20 cellular contexts compared by ENCODE assay signal in the genomic region with DNA sequence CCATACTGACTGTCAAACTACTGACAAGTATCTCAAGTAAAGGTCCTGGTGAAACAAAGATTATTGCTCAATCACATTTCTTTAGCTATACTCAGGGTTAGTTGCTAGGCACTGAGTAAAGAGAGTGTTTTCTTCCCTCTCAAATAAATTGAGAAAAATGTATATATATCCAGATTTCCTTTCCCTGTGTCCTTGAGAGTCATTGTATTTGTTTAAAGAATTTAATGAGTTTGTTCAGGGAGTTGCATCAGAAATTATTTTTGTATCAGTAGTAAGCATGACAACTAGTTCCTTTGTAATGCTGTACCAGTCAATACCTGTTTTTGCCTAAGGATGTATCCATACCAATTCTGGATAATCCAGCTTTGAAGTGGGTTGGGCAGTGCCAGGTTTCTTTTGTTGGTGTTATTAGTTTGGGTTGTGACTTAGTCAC. TPM values are rescaled to one million over a fixed set of nuclear protein-coding genes. Genes with fewer than 3 reads are reported as not detected.
DNase-seq lines count a peak whose midpoint lies in the region; ATAC-seq, FAIRE-seq and TF ChIP-seq lines count a peak whose summit lies in the region.
"Had no signal": no experiment of that assay in that cellular context is flagged by ENCODE, and none has a peak within 500 bp of the region (broad histone marks: within the 10 kb centered on the region; RNA-seq: fewer than 3 reads in every experiment).

No MANE protein-coding gene starts in this region.

- H3K9me3 ChIP-seq in HUES6 (ENCODE audit: control insufficient read depth, insufficient read depth, low read depth, low read length) (no peaks in the 10 kb centered on the region), iPS-20b (ENCODE audit: insufficient read depth, low read depth, low read length) (no peaks in the 10 kb centered on the region), pancreas (no peaks in the 10 kb centered on the region)
- H3K9me3 ChIP-seq: BE2C had no signal

- no peak overlapping the region for H3K27ac ChIP-seq in HUES6 (ENCODE audit: low read depth, low read length)
- H3K27ac ChIP-seq in iPS-20b (ENCODE audit: low read length) = no peak overlapping the region
- H3K27ac ChIP-seq in pancreas = no peak overlapping the region
- H3K27ac ChIP-seq: cardiac muscle cell had no signal

- H3K27me3 ChIP-seq in HUES6 (ENCODE audit: control insufficient read depth, insufficient read depth, low read length) = no peaks in the 10 kb centered on the region
- no peaks in the 10 kb centered on the region for H3K27me3 ChIP-seq in iPS-20b (ENCODE audit: insufficient read depth, low read length)
- no peaks in the 10 kb centered on the region for H3K27me3 ChIP-seq in pancreas
- H3K27me3 ChIP-seq: BE2C, cardiac muscle cell had no signal

- no peaks in the 10 kb centered on the region; the same call in 1 of the 2 replicates for H3K4me1 ChIP-seq in HUES6 (ENCODE audit: control insufficient read depth, insufficient read depth, low read length)
- peaks cover 4% of the 10 kb centered on the region for H3K4me1 ChIP-seq in iPS-20b (ENCODE audit: insufficient read depth, low read length)
- peaks cover 0 to 9% (median 0%) of the 10 kb centered on the region in 3 donors for H3K4me1 ChIP-seq in pancreas
- H3K4me1 ChIP-seq: BE2C had no signal

- H3K36me3 ChIP-seq in HUES6 (ENCODE audit: control insufficient read depth, insufficient read depth, low read length) = no peaks in the 10 kb centered on the region
- peaks cover under 1% of the 10 kb centered on the region; the same call in 1 of the 2 replicates for H3K36me3 ChIP-seq in iPS-20b (ENCODE audit: insufficient read depth, low read depth, low read length)
- H3K36me3 ChIP-seq in pancreas = no peaks in the 10 kb centered on the region
- H3K36me3 ChIP-seq: cardiac muscle cell had no signal

- intact Hi-C loops in pancreas (cut with DNase I) = no loop called here

- H3K9ac ChIP-seq in HUES6 (ENCODE audit: low read length) (no peak overlapping the region), iPS-20b (ENCODE audit: low read depth, low read length) (no peak overlapping the region)

- ATAC-seq in pancreas (no peak), HG03108 (IDR thresholded peaks at IDR 0.05; ENCODE audit: unreplicated experiment) (no peak)
- ATAC-seq: effector memory CD8-positive, alpha-beta T cell had no signal

- TF ChIP-seq CTCF in AG10803 (conservative IDR thresholded peaks at IDR 0.05; ENCODE audit: low read length) (no peak), pancreas (IDR thresholded peaks at IDR 0.05) (no peak)

- no peak for FAIRE-seq in pancreas (lab: Jason Lieb, UNC)

- DNase-seq in AG10803 (ENCODE audit: low read depth) (peak; percentile 54), SW480 (ENCODE audit: low spot score) (peak; percentile 64), nucleus accumbens (lab: John Stamatoyannopoulos, UW) (no peak), DMS 273 (lab: John Stamatoyannopoulos, UW; ENCODE audit: unreplicated experiment) (no peak), pancreas (no peak)
- DNase-seq: activated CD4-positive, CD25-positive, alpha-beta regulatory T cell treated with anti-CD3 and anti-CD28 coated beads, Interleukin-2, amount 50 U/mL, for 72 hours; activated CD8-positive, alpha-beta memory T cell treated with anti-CD3 and anti-CD28 coated beads, Interleukin-2, amount 50 U/mL, for 48 hours; activated naive CD4-positive, alpha-beta T cell treated with anti-CD3 and anti-CD28 coated beads, Interleukin-2, amount 50 U/mL, for 16 hours; BE2C; DMS79 treated with DMSO at 0.1 percent for 48 hours; effector memory CD8-positive, alpha-beta T cell; immature natural killer cell; mesendoderm; NCI-H1105; NCI-H2227 treated with DMSO at 0.1 percent for 48 hours; stimulated activated naive CD4-positive, alpha-beta T cell had no signal

- H3K4me3 ChIP-seq in AG10803 (ENCODE audit: low read length) = no peak overlapping the region
- 0 out of 2 replicates have a peak overlapping the region, but pooled peaks have one; percentile 20 for H3K4me3 ChIP-seq in HUES6 (ENCODE audit: low read depth, low read length)
- H3K4me3 ChIP-seq in iPS-20b (ENCODE audit: low read length) = 0 out of 2 replicates have a peak overlapping the region, but pooled peaks have one; percentile 24
- H3K4me3 ChIP-seq in pancreas = no peak overlapping the region
- H3K4me3 ChIP-seq: cardiac muscle cell had no signal

RNA-seq across cellular contexts. Expression of a gene that starts 3.2 kb away (rescaled TPM):
- 10 to 100 TPM; 56.0 to 77.7 (median 64.0) TPM for total RNA-seq in pancreas
- 10 to 100 TPM; 56.4 to 76.1 TPM for polyA plus RNA-seq in pancreas

RNA-seq across cellular contexts. Expression of a gene that starts 38.4 kb away (rescaled TPM):
- under 1 TPM in 4 of 6 donors, not detected in 2; 0.12 to 0.32 (median 0.23) TPM for total RNA-seq in pancreas
- 1 to 10 TPM in 1 of 2 donors, under 1 TPM in 1; 0.89 to 1.0 TPM for polyA plus RNA-seq in pancreas
- total RNA-seq: cardiac muscle cell had no signal
- polyA plus RNA-seq: cardiac muscle cell, immature natural killer cell had no signal

RNA-seq across cellular contexts. Expression of a gene that starts 52.0 kb away (rescaled TPM):
- total RNA-seq in pancreas = 1 to 10 TPM in 5 of 6 donors, under 1 TPM in 1; 0.97 to 5.0 (median 1.7) TPM
- 1 to 10 TPM; 1.9 to 3.1 TPM for polyA plus RNA-seq in pancreas

Comparison
In these comparisons a context has a peak if more than half of its experiments do, and no peak if none do; other contexts are left out.
1. DNase-seq: peak in AG10803 (single experiment) and SW480 (single experiment); none in nucleus accumbens (0 of 56), DMS 273 (single experiment) and pancreas (0 of 6).
2. H3K4me3 ChIP-seq: peak in HUES6 (single experiment) and iPS-20b (single experiment); none in AG10803 (single experiment) and pancreas (0 of 4).